Comparison of ENCODE assay signal across 7 cellular contexts in genomic region chr9:95425910-95426551, GRCh38.
A peak's percentile ranks its signal among the peaks of the same experiment; 100 is the strongest.
DNase-seq lines count a peak whose midpoint lies in the region; ATAC-seq and TF ChIP-seq lines count a peak whose summit lies in the region.

No MANE protein-coding gene starts in this region.

- DNase-seq in activated naive CD8-positive, alpha-beta T cell treated with anti-CD3 and anti-CD28 coated beads, Interleukin-2, amount 10 ng/mL, durations not matched to agents 7 days and 5 days, result no peak
- DNase-seq in kidney epithelial cell (ENCODE audit: low read depth) (peak; percentile 9), GM10266 (ENCODE audit: extremely low spot score) (no peak), GM03348 (ENCODE audit: low spot score) (no peak)

- peak overlapping the region; percentile 30 for H3K27ac Mint-ChIP-seq in activated naive CD8-positive, alpha-beta T cell treated with anti-CD3 and anti-CD28 coated beads, Interleukin-2, amount 10 ng/mL, durations not matched to agents 7 days and 5 days

- no peaks in the 10 kb centered on the region for H3K27me3 Mint-ChIP-seq in activated naive CD8-positive, alpha-beta T cell treated with anti-CD3 and anti-CD28 coated beads, Interleukin-2, amount 10 ng/mL, durations not matched to agents 7 days and 5 days

- TF ChIP-seq CTCF in GM12875 (IDR thresholded peaks at IDR 0.05; ENCODE audit: borderline replicate concordance, insufficient read depth, low read depth, low read length), result no peak
- no peak for TF ChIP-seq CTCF in kidney epithelial cell (IDR thresholded peaks at IDR 0.05; ENCODE audit: insufficient read depth, low read length, poor library complexity, severe bottlenecking)
- TF ChIP-seq CTCF in GM10266 (IDR thresholded peaks at IDR 0.05; ENCODE audit: control insufficient read depth, insufficient read depth, low read depth, missing control alignments), result no peak

- H3K27me3 ChIP-seq in kidney epithelial cell (ENCODE audit: control insufficient read depth, insufficient read depth, low read length) (no peaks in the 10 kb centered on the region), subcutaneous abdominal adipose tissue (ENCODE audit: control insufficient read depth in 5 of 5, insufficient read depth in 4 of 5, low read length in 5 of 5) (no peaks in the 10 kb centered on the region)

- peaks cover 23% of the 10 kb centered on the region for H3K9me3 Mint-ChIP-seq in activated naive CD8-positive, alpha-beta T cell treated with anti-CD3 and anti-CD28 coated beads, Interleukin-2, amount 10 ng/mL, durations not matched to agents 7 days and 5 days

- H3K9me3 ChIP-seq in KOPT-K1 (ENCODE audit: insufficient read depth, low read length, poor library complexity, severe bottlenecking) (peaks cover 34% of the 10 kb centered on the region), subcutaneous abdominal adipose tissue (ENCODE audit: control insufficient read depth in 5 of 5, low read length in 5 of 5) (peaks cover 8 to 40% (median 31%) of the 10 kb centered on the region in 5 donors)

- H3K36me3 ChIP-seq in KOPT-K1 (ENCODE audit: insufficient read depth, low read length) (no peaks in the 10 kb centered on the region), kidney epithelial cell (ENCODE audit: control insufficient read depth, insufficient read depth, low read length) (no peaks in the 10 kb centered on the region), subcutaneous abdominal adipose tissue (ENCODE audit: control insufficient read depth in 5 of 5, insufficient read depth in 5 of 5, low read length in 5 of 5) (peaks cover 0 to 5% (median 0%) of the 10 kb centered on the region in 5 donors)

- no peak for ATAC-seq in activated naive CD8-positive, alpha-beta T cell treated with anti-CD3 and anti-CD28 coated beads, Interleukin-2, amount 10 ng/mL, durations not matched to agents 7 days and 5 days (ENCODE audit: low read depth)

- peak overlapping the region in 2 of 5 donors; percentile 14 to 35 for H3K9ac ChIP-seq in subcutaneous abdominal adipose tissue (ENCODE audit: low read length in 5 of 5)

- H3K4me3 ChIP-seq in GM12875 (ENCODE audit: low read depth, low read length) (peak overlapping the region; percentile 40), kidney epithelial cell (ENCODE audit: low read depth, low read length) (peak overlapping the region; percentile 49), subcutaneous abdominal adipose tissue (ENCODE audit: low read depth in 1 of 5, low read length in 5 of 5) (peak overlapping the region in 4 of 5 donors; percentile 50 to 58 (median 53))

- peaks cover 0 to 10% (median 7%) of the 10 kb centered on the region in 5 donors for H3K4me1 ChIP-seq in subcutaneous abdominal adipose tissue (ENCODE audit: control insufficient read depth in 5 of 5, insufficient read depth in 5 of 5, low read length in 5 of 5)

- H3K4me1 Mint-ChIP-seq in activated naive CD8-positive, alpha-beta T cell treated with anti-CD3 and anti-CD28 coated beads, Interleukin-2, amount 10 ng/mL, durations not matched to agents 7 days and 5 days, result peaks cover 11% of the 10 kb centered on the region

- POLR2A ChIA-PET in activated naive CD8-positive, alpha-beta T cell treated with anti-CD3 and anti-CD28 coated beads, Interleukin-2, amount 10 ng/mL, durations not matched to agents 7 days and 5 days (lab: Charles Lee), result no interaction called here

- H3K27ac ChIP-seq in KOPT-K1 (ENCODE audit: low read depth, low read length, poor library complexity, severe bottlenecking), result peak overlapping the region; percentile 75
- H3K27ac ChIP-seq in subcutaneous abdominal adipose tissue (ENCODE audit: low read depth, low read length), result peak overlapping the region; percentile 30

- H3K4me3 Mint-ChIP-seq in activated naive CD8-positive, alpha-beta T cell treated with anti-CD3 and anti-CD28 coated beads, Interleukin-2, amount 10 ng/mL, durations not matched to agents 7 days and 5 days, result peak overlapping the region; percentile 78

- H3K36me3 Mint-ChIP-seq in activated naive CD8-positive, alpha-beta T cell treated with anti-CD3 and anti-CD28 coated beads, Interleukin-2, amount 10 ng/mL, durations not matched to agents 7 days and 5 days, result peaks cover 20% of the 10 kb centered on the region
